ENCODE assay signal across 1 cellular context in the genomic region with DNA sequence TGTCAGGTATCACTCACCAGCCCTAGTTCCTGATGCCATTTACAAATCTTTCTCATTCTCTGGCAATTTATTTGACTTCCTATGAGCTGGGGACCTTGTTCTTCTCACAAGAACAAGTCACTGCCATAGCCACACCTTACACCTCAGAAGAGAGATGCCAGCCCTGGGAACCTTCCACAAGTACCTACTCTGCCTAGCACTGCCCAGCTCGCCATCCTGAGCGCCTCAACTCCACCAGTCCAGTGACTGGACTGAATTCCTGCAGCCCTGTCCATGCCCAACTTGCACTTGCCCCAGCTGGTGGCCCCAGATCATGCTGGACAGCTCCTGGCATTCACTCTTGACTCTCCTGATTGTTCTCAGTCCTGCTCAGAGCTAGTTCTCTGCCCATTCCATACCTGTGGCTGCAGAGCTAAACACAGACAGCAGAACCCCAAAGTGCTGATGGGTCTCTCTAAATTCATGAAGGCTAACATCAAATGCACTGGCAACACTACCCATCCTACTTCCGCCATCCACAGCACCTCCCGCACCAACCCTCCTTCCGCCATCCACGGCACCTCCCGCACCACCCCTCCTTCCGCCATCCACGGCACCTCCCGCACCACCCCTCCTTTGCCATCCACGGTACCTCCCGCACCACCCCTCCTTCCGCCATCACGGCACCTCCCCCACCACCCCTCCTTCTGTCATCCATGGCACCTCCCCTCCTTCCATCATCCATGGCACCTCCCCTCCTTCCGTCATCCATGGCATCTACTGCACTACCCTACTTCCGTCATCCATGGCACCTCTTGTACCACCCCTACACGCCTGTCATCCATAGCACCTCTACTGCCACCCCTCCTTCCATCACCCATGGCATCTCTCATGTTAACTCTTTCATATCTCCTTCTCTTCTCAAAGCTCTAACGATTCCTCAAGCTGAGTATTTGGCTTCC.
TF ChIP-seq lines count a peak whose summit lies in the region.

No MANE protein-coding gene starts in this region.

TF ChIP-seq in K562, 482 proteins besides CTCF, POLR2A, EP300 and RAD21 (continued from another document and continues in another):
- TF ChIP-seq, protein P1, sequence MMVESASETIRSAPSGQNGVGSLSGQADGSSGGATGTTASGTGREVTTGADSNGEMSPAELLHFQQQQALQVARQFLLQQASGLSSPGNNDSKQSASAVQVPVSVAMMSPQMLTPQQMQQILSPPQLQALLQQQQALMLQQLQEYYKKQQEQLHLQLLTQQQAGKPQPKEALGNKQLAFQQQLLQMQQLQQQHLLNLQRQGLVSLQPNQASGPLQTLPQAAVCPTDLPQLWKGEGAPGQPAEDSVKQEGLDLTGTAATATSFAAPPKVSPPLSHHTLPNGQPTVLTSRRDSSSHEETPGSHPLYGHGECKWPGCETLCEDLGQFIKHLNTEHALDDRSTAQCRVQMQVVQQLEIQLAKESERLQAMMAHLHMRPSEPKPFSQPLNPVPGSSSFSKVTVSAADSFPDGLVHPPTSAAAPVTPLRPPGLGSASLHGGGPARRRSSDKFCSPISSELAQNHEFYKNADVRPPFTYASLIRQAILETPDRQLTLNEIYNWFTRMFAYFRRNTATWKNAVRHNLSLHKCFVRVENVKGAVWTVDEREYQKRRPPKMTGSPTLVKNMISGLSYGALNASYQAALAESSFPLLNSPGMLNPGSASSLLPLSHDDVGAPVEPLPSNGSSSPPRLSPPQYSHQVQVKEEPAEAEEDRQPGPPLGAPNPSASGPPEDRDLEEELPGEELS (CRISPR knock-in tag; IDR thresholded peaks at IDR 0.05; ENCODE audit: borderline replicate concordance): no peak
- no peak for TF ChIP-seq GATAD2B (IDR thresholded peaks at IDR 0.05; ENCODE audit: borderline replicate concordance)
- no peak for TF ChIP-seq CCAR2 (IDR thresholded peaks at IDR 0.05; ENCODE audit: low read depth, low read length)
- TF ChIP-seq ARID1B (IDR thresholded peaks at IDR 0.05): no peak
- TF ChIP-seq ZBED1 (IDR thresholded peaks at IDR 0.05): no peak
- TF ChIP-seq, protein P2, sequence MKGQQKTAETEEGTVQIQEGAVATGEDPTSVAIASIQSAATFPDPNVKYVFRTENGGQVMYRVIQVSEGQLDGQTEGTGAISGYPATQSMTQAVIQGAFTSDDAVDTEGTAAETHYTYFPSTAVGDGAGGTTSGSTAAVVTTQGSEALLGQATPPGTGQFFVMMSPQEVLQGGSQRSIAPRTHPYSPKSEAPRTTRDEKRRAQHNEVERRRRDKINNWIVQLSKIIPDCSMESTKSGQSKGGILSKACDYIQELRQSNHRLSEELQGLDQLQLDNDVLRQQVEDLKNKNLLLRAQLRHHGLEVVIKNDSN (CRISPR knock-in tag; IDR thresholded peaks at IDR 0.05): no peak
- no peak for TF ChIP-seq ZNF699 (CRISPR knock-in tag; IDR thresholded peaks at IDR 0.05; ENCODE audit: insufficient replicate concordance)
- 0 out of 2 replicates have a peak, but pooled peaks have one; percentile 31 for TF ChIP-seq MTA2 (IDR thresholded peaks at IDR 0.05; ENCODE audit: low read depth)
- no peak for TF ChIP-seq MEIS2 (IDR thresholded peaks at IDR 0.05; ENCODE audit: partially characterized antibody)
- no peak for TF ChIP-seq SRSF7 (optimal IDR thresholded peaks at IDR 0.05; ENCODE audit: low read depth, low read length)
- TF ChIP-seq MCM3 (IDR thresholded peaks at IDR 0.05): no peak
- 0 out of 2 replicates have a peak, but pooled peaks have one; percentile 3 for TF ChIP-seq HSF4 (CRISPR knock-in tag; IDR thresholded peaks at IDR 0.05; ENCODE audit: borderline replicate concordance)
- no peak for TF ChIP-seq WHSC1 (IDR thresholded peaks at IDR 0.05; ENCODE audit: low read length)
- TF ChIP-seq, protein P3, sequence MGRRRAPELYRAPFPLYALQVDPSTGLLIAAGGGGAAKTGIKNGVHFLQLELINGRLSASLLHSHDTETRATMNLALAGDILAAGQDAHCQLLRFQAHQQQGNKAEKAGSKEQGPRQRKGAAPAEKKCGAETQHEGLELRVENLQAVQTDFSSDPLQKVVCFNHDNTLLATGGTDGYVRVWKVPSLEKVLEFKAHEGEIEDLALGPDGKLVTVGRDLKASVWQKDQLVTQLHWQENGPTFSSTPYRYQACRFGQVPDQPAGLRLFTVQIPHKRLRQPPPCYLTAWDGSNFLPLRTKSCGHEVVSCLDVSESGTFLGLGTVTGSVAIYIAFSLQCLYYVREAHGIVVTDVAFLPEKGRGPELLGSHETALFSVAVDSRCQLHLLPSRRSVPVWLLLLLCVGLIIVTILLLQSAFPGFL (CRISPR knock-in tag; IDR thresholded peaks at IDR 0.05): no peak
- TF ChIP-seq ZNF224 (CRISPR knock-in tag; IDR thresholded peaks at IDR 0.05): no peak
- no peak for TF ChIP-seq ATF1 (CRISPR knock-in tag; IDR thresholded peaks at IDR 0.05)
- 0 out of 2 replicates have a peak, but pooled peaks have one; percentile 3 for TF ChIP-seq ATF1 (tag; IDR thresholded peaks at IDR 0.05)
- TF ChIP-seq ZBTB1 (CRISPR knock-in tag; IDR thresholded peaks at IDR 0.05; ENCODE audit: borderline replicate concordance, low read depth): no peak
- no peak for TF ChIP-seq FOXJ3 (CRISPR knock-in tag; IDR thresholded peaks at IDR 0.05)
- peak; percentile 73 for TF ChIP-seq PCBP1 (IDR thresholded peaks at IDR 0.05; ENCODE audit: low read depth, low read length, poor library complexity, severe bottlenecking)
- peak; percentile 97 for TF ChIP-seq OTX1 (CRISPR knock-in tag; IDR thresholded peaks at IDR 0.05)
- TF ChIP-seq KLF16 (IDR thresholded peaks at IDR 0.05): no peak
- TF ChIP-seq SETDB1 (IDR thresholded peaks at IDR 0.05; ENCODE audit: low read length): no peak
- no peak for TF ChIP-seq SMAD2 (IDR thresholded peaks at IDR 0.05; ENCODE audit: low read depth, low read length)
- TF ChIP-seq ZNF41 (CRISPR knock-in tag; conservative IDR thresholded peaks at IDR 0.05): no peak
- TF ChIP-seq, protein P4, sequence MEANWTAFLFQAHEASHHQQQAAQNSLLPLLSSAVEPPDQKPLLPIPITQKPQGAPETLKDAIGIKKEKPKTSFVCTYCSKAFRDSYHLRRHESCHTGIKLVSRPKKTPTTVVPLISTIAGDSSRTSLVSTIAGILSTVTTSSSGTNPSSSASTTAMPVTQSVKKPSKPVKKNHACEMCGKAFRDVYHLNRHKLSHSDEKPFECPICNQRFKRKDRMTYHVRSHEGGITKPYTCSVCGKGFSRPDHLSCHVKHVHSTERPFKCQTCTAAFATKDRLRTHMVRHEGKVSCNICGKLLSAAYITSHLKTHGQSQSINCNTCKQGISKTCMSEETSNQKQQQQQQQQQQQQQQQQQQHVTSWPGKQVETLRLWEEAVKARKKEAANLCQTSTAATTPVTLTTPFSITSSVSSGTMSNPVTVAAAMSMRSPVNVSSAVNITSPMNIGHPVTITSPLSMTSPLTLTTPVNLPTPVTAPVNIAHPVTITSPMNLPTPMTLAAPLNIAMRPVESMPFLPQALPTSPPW (CRISPR knock-in tag; IDR thresholded peaks at IDR 0.05): peak; percentile 95
- no peak for TF ChIP-seq SIN3B (IDR thresholded peaks at IDR 0.05; ENCODE audit: low read depth)
- no peak for TF ChIP-seq ETV5 (CRISPR knock-in tag; IDR thresholded peaks at IDR 0.05; ENCODE audit: low read depth)
- TF ChIP-seq ELF1 (tag; IDR thresholded peaks at IDR 0.05): peak; percentile 96
- TF ChIP-seq, protein P5, sequence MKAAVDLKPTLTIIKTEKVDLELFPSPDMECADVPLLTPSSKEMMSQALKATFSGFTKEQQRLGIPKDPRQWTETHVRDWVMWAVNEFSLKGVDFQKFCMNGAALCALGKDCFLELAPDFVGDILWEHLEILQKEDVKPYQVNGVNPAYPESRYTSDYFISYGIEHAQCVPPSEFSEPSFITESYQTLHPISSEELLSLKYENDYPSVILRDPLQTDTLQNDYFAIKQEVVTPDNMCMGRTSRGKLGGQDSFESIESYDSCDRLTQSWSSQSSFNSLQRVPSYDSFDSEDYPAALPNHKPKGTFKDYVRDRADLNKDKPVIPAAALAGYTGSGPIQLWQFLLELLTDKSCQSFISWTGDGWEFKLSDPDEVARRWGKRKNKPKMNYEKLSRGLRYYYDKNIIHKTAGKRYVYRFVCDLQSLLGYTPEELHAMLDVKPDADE (conservative IDR thresholded peaks at IDR 0.05; ENCODE audit: control insufficient read depth, low read depth, low read length): peak; percentile 42; the same call in 1 of the 2 replicates
- TF ChIP-seq CSDE1 (IDR thresholded peaks at IDR 0.05): no peak
- no peak for TF ChIP-seq KAT2B (IDR thresholded peaks at IDR 0.05; ENCODE audit: low read depth, low read length)
- TF ChIP-seq ZNF551 (CRISPR knock-in tag; IDR thresholded peaks at IDR 0.05): no peak
- TF ChIP-seq, protein P6, sequence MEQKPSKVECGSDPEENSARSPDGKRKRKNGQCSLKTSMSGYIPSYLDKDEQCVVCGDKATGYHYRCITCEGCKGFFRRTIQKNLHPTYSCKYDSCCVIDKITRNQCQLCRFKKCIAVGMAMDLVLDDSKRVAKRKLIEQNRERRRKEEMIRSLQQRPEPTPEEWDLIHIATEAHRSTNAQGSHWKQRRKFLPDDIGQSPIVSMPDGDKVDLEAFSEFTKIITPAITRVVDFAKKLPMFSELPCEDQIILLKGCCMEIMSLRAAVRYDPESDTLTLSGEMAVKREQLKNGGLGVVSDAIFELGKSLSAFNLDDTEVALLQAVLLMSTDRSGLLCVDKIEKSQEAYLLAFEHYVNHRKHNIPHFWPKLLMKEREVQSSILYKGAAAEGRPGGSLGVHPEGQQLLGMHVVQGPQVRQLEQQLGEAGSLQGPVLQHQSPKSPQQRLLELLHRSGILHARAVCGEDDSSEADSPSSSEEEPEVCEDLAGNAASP (IDR thresholded peaks at IDR 0.05): no peak
- TF ChIP-seq HNRNPUL1 (IDR thresholded peaks at IDR 0.05; ENCODE audit: low read length): no peak
- TF ChIP-seq, protein P7, sequence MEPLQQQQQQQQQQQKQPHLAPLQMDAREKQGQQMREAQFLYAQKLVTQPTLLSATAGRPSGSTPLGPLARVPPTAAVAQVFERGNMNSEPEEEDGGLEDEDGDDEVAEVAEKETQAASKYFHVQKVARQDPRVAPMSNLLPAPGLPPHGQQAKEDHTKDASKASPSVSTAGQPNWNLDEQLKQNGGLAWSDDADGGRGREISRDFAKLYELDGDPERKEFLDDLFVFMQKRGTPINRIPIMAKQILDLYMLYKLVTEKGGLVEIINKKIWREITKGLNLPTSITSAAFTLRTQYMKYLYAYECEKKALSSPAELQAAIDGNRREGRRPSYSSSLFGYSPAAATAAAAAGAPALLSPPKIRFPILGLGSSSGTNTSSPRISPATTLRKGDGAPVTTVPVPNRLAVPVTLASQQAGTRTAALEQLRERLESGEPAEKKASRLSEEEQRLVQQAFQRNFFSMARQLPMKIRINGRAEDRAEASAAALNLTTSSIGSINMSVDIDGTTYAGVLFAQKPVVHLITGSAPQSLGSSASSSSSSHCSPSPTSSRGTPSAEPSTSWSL (CRISPR knock-in tag; IDR thresholded peaks at IDR 0.05; ENCODE audit: borderline replicate concordance): peak; percentile 86; the same call in 1 of the 2 replicates
- TF ChIP-seq, protein P8, sequence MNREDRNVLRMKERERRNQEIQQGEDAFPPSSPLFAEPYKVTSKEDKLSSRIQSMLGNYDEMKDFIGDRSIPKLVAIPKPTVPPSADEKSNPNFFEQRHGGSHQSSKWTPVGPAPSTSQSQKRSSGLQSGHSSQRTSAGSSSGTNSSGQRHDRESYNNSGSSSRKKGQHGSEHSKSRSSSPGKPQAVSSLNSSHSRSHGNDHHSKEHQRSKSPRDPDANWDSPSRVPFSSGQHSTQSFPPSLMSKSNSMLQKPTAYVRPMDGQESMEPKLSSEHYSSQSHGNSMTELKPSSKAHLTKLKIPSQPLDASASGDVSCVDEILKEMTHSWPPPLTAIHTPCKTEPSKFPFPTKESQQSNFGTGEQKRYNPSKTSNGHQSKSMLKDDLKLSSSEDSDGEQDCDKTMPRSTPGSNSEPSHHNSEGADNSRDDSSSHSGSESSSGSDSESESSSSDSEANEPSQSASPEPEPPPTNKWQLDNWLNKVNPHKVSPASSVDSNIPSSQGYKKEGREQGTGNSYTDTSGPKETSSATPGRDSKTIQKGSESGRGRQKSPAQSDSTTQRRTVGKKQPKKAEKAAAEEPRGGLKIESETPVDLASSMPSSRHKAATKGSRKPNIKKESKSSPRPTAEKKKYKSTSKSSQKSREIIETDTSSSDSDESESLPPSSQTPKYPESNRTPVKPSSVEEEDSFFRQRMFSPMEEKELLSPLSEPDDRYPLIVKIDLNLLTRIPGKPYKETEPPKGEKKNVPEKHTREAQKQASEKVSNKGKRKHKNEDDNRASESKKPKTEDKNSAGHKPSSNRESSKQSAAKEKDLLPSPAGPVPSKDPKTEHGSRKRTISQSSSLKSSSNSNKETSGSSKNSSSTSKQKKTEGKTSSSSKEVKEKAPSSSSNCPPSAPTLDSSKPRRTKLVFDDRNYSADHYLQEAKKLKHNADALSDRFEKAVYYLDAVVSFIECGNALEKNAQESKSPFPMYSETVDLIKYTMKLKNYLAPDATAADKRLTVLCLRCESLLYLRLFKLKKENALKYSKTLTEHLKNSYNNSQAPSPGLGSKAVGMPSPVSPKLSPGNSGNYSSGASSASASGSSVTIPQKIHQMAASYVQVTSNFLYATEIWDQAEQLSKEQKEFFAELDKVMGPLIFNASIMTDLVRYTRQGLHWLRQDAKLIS (CRISPR knock-in tag; IDR thresholded peaks at IDR 0.05): no peak
- TF ChIP-seq, protein P9, sequence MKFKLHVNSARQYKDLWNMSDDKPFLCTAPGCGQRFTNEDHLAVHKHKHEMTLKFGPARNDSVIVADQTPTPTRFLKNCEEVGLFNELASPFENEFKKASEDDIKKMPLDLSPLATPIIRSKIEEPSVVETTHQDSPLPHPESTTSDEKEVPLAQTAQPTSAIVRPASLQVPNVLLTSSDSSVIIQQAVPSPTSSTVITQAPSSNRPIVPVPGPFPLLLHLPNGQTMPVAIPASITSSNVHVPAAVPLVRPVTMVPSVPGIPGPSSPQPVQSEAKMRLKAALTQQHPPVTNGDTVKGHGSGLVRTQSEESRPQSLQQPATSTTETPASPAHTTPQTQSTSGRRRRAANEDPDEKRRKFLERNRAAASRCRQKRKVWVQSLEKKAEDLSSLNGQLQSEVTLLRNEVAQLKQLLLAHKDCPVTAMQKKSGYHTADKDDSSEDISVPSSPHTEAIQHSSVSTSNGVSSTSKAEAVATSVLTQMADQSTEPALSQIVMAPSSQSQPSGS (CRISPR knock-in tag; IDR thresholded peaks at IDR 0.05): no peak
- TF ChIP-seq CBFA2T2 (conservative IDR thresholded peaks at IDR 0.05): no peak
- no peak for TF ChIP-seq HNRNPLL (IDR thresholded peaks at IDR 0.05; ENCODE audit: low read depth, low read length, poor library complexity, severe bottlenecking)
- no peak for TF ChIP-seq TAF7 (tag; IDR thresholded peaks at IDR 0.05)
- TF ChIP-seq, protein P10, sequence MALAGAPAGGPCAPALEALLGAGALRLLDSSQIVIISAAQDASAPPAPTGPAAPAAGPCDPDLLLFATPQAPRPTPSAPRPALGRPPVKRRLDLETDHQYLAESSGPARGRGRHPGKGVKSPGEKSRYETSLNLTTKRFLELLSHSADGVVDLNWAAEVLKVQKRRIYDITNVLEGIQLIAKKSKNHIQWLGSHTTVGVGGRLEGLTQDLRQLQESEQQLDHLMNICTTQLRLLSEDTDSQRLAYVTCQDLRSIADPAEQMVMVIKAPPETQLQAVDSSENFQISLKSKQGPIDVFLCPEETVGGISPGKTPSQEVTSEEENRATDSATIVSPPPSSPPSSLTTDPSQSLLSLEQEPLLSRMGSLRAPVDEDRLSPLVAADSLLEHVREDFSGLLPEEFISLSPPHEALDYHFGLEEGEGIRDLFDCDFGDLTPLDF (CRISPR knock-in tag; IDR thresholded peaks at IDR 0.05): peak; percentile 74; the same call in 1 of the 2 replicates
- peak; percentile 60; the same call in 1 of the 2 replicates for TF ChIP-seq LARP7 (IDR thresholded peaks at IDR 0.05)
- TF ChIP-seq TAF9B (IDR thresholded peaks at IDR 0.05; ENCODE audit: partially characterized antibody): no peak
- no peak for TF ChIP-seq KHSRP (IDR thresholded peaks at IDR 0.05)
- no peak for TF ChIP-seq RAD51 (IDR thresholded peaks at IDR 0.05; ENCODE audit: borderline replicate concordance, low read depth)
- TF ChIP-seq CHCHD3 (CRISPR knock-in tag; IDR thresholded peaks at IDR 0.05): 0 out of 2 replicates have a peak, but pooled peaks have one; percentile 52
- TF ChIP-seq ZFX (CRISPR knock-in tag; IDR thresholded peaks at IDR 0.05): no peak
